ENCODE assay signal across 24 cellular contexts in genomic region chr1:179334440-179334839, GRCh38. TPM values are rescaled to one million over a fixed set of nuclear protein-coding genes. Genes with fewer than 3 reads are reported as not detected.
"Had no signal": no experiment of that assay in that cellular context is flagged by ENCODE, and none has a peak within 500 bp of the region (broad histone marks: within the 10 kb centered on the region; RNA-seq: fewer than 3 reads in every experiment).

No MANE protein-coding gene starts in this region.

- H3K9me3 Mint-ChIP-seq: memory B cell; natural killer cell treated with Interleukin-12 subunit alpha and Interleukin-12 subunit beta and Interleukin-15 and Interleukin-18, amount 100 ng/mL, for 72 hours; stimulated activated naive CD8-positive, alpha-beta T cell treated with anti-CD3 and anti-CD28 coated beads, Interleukin-15, Interleukin-2, amounts not matched to agents 100 ng/mL and 50 ng/mL, for 24 hours had no signal

- DNase-seq: islet precursor cell; left ventricle myocardium inferior; midbrain; mucosa of descending colon; naive thymus-derived CD4-positive, alpha-beta T cell; ovary; right lobe of liver; stimulated activated CD4-positive, alpha-beta T cell treated with anti-CD3 and anti-CD28 coated beads, Interleukin-1b, Interleukin-23, amount 100 ng/mL, for 48 hours; stimulated activated CD4-positive, alpha-beta T cell treated with anti-CD3 and anti-CD28 coated beads, Interleukin-2, amount 100 ng/mL, for 48 hours; stimulated activated naive CD4-positive, alpha-beta T cell; tibial artery; trophoblast cell; upper lobe of right lung had no signal

- H3K9me3 ChIP-seq: left ventricle myocardium inferior, ovary, right lobe of liver, suprapubic skin, thoracic aorta, upper lobe of right lung had no signal

- H3K4me3 ChIP-seq: left ventricle myocardium inferior, mucosa of descending colon, ovary, right atrium auricular region, right lobe of liver, smooth muscle cell, suprapubic skin, thoracic aorta, tibial artery, upper lobe of right lung had no signal

- H3K27ac Mint-ChIP-seq: memory B cell; natural killer cell treated with Interleukin-12 subunit alpha and Interleukin-12 subunit beta and Interleukin-15 and Interleukin-18, amount 100 ng/mL, for 72 hours; progenitor cell of endocrine pancreas; stimulated activated naive CD8-positive, alpha-beta T cell treated with anti-CD3 and anti-CD28 coated beads, Interleukin-15, Interleukin-2, amounts not matched to agents 100 ng/mL and 50 ng/mL, for 24 hours had no signal

- ATAC-seq: mucosa of descending colon; naive thymus-derived CD4-positive, alpha-beta T cell; natural killer cell treated with Interleukin-12 subunit alpha and Interleukin-12 subunit beta and Interleukin-15 and Interleukin-18, amount 100 ng/mL, for 72 hours; right lobe of liver; upper lobe of right lung had no signal

- H3K4me3 Mint-ChIP-seq: memory B cell; naive thymus-derived CD4-positive, alpha-beta T cell; natural killer cell treated with Interleukin-12 subunit alpha and Interleukin-12 subunit beta and Interleukin-15 and Interleukin-18, amount 100 ng/mL, for 72 hours; stimulated activated naive CD8-positive, alpha-beta T cell treated with anti-CD3 and anti-CD28 coated beads, Interleukin-15, Interleukin-2, amounts not matched to agents 100 ng/mL and 50 ng/mL, for 24 hours had no signal

- H3K36me3 ChIP-seq: ovary, right atrium auricular region had no signal

- H3K27me3 Mint-ChIP-seq: memory B cell; naive thymus-derived CD4-positive, alpha-beta T cell; natural killer cell treated with Interleukin-12 subunit alpha and Interleukin-12 subunit beta and Interleukin-15 and Interleukin-18, amount 100 ng/mL, for 72 hours; progenitor cell of endocrine pancreas; stimulated activated naive CD8-positive, alpha-beta T cell treated with anti-CD3 and anti-CD28 coated beads, Interleukin-15, Interleukin-2, amounts not matched to agents 100 ng/mL and 50 ng/mL, for 24 hours had no signal

- H3K27ac ChIP-seq: left ventricle myocardium inferior, ovary, right atrium auricular region, right lobe of liver, suprapubic skin, thoracic aorta, tibial artery, upper lobe of right lung had no signal

- H3K4me1 ChIP-seq: left ventricle myocardium inferior, right atrium auricular region, right lobe of liver, suprapubic skin, tibial artery, upper lobe of right lung had no signal

- H3K27me3 ChIP-seq: ovary, right atrium auricular region, right lobe of liver, suprapubic skin, tibial artery, upper lobe of right lung had no signal

RNA-seq across cellular contexts. Expression of gene AXDND1, which starts 31.3 kb away (rescaled TPM):
- total RNA-seq: left ventricle myocardium inferior, lung microvascular endothelial cell, mesenteric fat pad, myocyte, right atrium auricular region, smooth muscle cell, thoracic aorta, upper lobe of right lung had no signal
- polyA plus RNA-seq: naive thymus-derived CD4-positive, alpha-beta T cell had no signal
